Comparison of ENCODE assay signal across 8 cellular contexts in genomic region chr6:53728570-53729194, GRCh38.
DNase-seq lines count a peak whose midpoint lies in the region; ATAC-seq, FAIRE-seq and TF ChIP-seq lines count a peak whose summit lies in the region.
"Had no signal": no experiment of that assay in that cellular context is flagged by ENCODE, and none has a peak within 500 bp of the region (broad histone marks: within the 10 kb centered on the region; RNA-seq: fewer than 3 reads in every experiment).

No MANE protein-coding gene starts in this region.

- peaks cover 52% of the 10 kb centered on the region for H3K4me1 Mint-ChIP-seq in HFFc6 (ENCODE audit: low read depth)
- H3K4me1 Mint-ChIP-seq in activated CD8-positive, alpha-beta T cell treated with anti-CD3 and anti-CD28 coated beads, Interleukin-2, amount 10 ng/mL, durations not matched to agents 7 days and 5 days (ENCODE audit: low read depth) = peaks cover 37% of the 10 kb centered on the region
- peaks cover 0 to 32% (median 4%) of the 10 kb centered on the region in 7 donors for H3K4me1 Mint-ChIP-seq in naive thymus-derived CD4-positive, alpha-beta T cell

- WGBS in stomach, 5 donors = 28 to 34% (median 30%) methylated on average over 9 of the region's 9 CpGs

- no peaks in the 10 kb centered on the region for H3K9me3 ChIP-seq in endothelial cell of umbilical vein (replicated peaks; ENCODE audit: control insufficient read depth, insufficient read depth, low read length)
- H3K9me3 ChIP-seq in naive thymus-derived CD4-positive, alpha-beta T cell (ENCODE audit: control insufficient read depth in 2 of 3, low read length in 3 of 3) = no peaks in the 10 kb centered on the region
- H3K9me3 ChIP-seq in stomach = no peaks in the 10 kb centered on the region

- H3K4me2 ChIP-seq in endothelial cell of umbilical vein (ENCODE audit: insufficient read depth, low read length) = no peak overlapping the region

- H3K9ac ChIP-seq in endothelial cell of umbilical vein (replicated peaks; ENCODE audit: extremely low read depth, insufficient read depth, low read length) = no peak overlapping the region

- BruUV-seq in endothelial cell of umbilical vein (replicated peaks; lab: Mats Ljungman, UMichigan) = no TSS peak

- no peaks in the 10 kb centered on the region for H4K20me1 ChIP-seq in endothelial cell of umbilical vein (replicated peaks; ENCODE audit: control insufficient read depth, extremely low read depth, insufficient read depth, low read length)

- peak; percentile 84 for FAIRE-seq in endothelial cell of umbilical vein (lab: Jason Lieb, UNC)

- H3K27ac Mint-ChIP-seq in HFFc6 = peak overlapping the region; percentile 45; the same call in 1 of the 2 replicates
- H3K27ac Mint-ChIP-seq in activated CD8-positive, alpha-beta T cell treated with anti-CD3 and anti-CD28 coated beads, Interleukin-2, amount 10 ng/mL, durations not matched to agents 7 days and 5 days = no peak overlapping the region
- no peak overlapping the region for H3K27ac Mint-ChIP-seq in naive thymus-derived CD4-positive, alpha-beta T cell

- H3K4me3 ChIP-seq in endothelial cell of umbilical vein (replicated peaks in 1 of 3; ENCODE audit: insufficient read depth in 1 of 3, low read depth in 1 of 3, low read length in 3 of 3) (no peak overlapping the region), stomach (no peak overlapping the region)
- H3K4me3 ChIP-seq in naive thymus-derived CD4-positive, alpha-beta T cell (ENCODE audit: low read length) = no peak overlapping the region

- H3K27ac ChIP-seq in endothelial cell of umbilical vein (ENCODE audit: insufficient read depth, low read depth, low read length) (no peak overlapping the region), stomach (no peak overlapping the region)
- no peak overlapping the region for H3K27ac ChIP-seq in naive thymus-derived CD4-positive, alpha-beta T cell (ENCODE audit: low read depth, low read length)
- H3K27ac ChIP-seq: epithelial cell of prostate had no signal

- POLR2A ChIA-PET in activated CD8-positive, alpha-beta T cell treated with anti-CD3 and anti-CD28 coated beads, Interleukin-2, amount 10 ng/mL, durations not matched to agents 7 days and 5 days (lab: Charles Lee) = no interaction called here
- POLR2A ChIA-PET in endothelial cell of umbilical vein (lab: Charles Lee) = no interaction called here
- POLR2A ChIA-PET in naive thymus-derived CD4-positive, alpha-beta T cell (lab: Charles Lee) = no interaction called here

- peak; percentile 83 for TF ChIP-seq CTCF in GM10266 (IDR thresholded peaks at IDR 0.05; ENCODE audit: control insufficient read depth, insufficient read depth, low read depth, missing control alignments)
- peak; percentile 97 for TF ChIP-seq CTCF in HFFc6 (IDR thresholded peaks at IDR 0.05)
- peak; percentile 66 to 77 for TF ChIP-seq CTCF in endothelial cell of umbilical vein (IDR thresholded peaks at IDR 0.05; ENCODE audit: extremely low read depth in 1 of 2, insufficient read depth in 1 of 2, low read depth in 1 of 2, low read length in 2 of 2)
- peak in 5 of 7 experiments; percentile 72 to 90 (median 85) for TF ChIP-seq CTCF in stomach (IDR thresholded peaks at IDR 0.05)

- ATAC-seq in activated CD8-positive, alpha-beta T cell treated with anti-CD3 and anti-CD28 coated beads, Interleukin-2, amount 10 ng/mL, durations not matched to agents 7 days and 5 days = peak; percentile 57
- ATAC-seq in naive thymus-derived CD4-positive, alpha-beta T cell = peak; percentile 74

- dilution Hi-C loops in endothelial cell of umbilical vein (cut with MboI; ENCODE audit: extremely low pct_ligation_motif_present, low sequenced_read_pairs) = no loop called here

- TF ChIP-seq POLR2A in endothelial cell of umbilical vein (IDR thresholded peaks at IDR 0.05; ENCODE audit: low read depth, low read length) (no peak), stomach (IDR thresholded peaks at IDR 0.05) (no peak)

- H3K27me3 Mint-ChIP-seq in HFFc6 (ENCODE audit: insufficient read depth) = no peaks in the 10 kb centered on the region
- H3K27me3 Mint-ChIP-seq in activated CD8-positive, alpha-beta T cell treated with anti-CD3 and anti-CD28 coated beads, Interleukin-2, amount 10 ng/mL, durations not matched to agents 7 days and 5 days (ENCODE audit: low read depth) = peaks cover 18% of the 10 kb centered on the region
- peaks cover 12 to 22% (median 14%) of the 10 kb centered on the region in 5 donors for H3K27me3 Mint-ChIP-seq in naive thymus-derived CD4-positive, alpha-beta T cell

- H2AFZ ChIP-seq in endothelial cell of umbilical vein (ENCODE audit: low read depth, low read length) = peak overlapping the region; percentile 17

- no peaks in the 10 kb centered on the region for H3K79me2 ChIP-seq in endothelial cell of umbilical vein (ENCODE audit: control insufficient read depth, insufficient read depth, low read length)

- H3K36me3 ChIP-seq in endothelial cell of umbilical vein (ENCODE audit: control insufficient read depth in 2 of 2, extremely low read depth in 1 of 2, insufficient read depth in 2 of 2, low read length in 2 of 2) (no peaks in the 10 kb centered on the region), stomach (no peaks in the 10 kb centered on the region)
- no peaks in the 10 kb centered on the region for H3K36me3 ChIP-seq in naive thymus-derived CD4-positive, alpha-beta T cell (ENCODE audit: control insufficient read depth in 2 of 3, insufficient read depth in 3 of 3, low read length in 3 of 3)

- no peak for TF ChIP-seq EP300 in stomach (IDR thresholded peaks at IDR 0.05)

- peaks cover 2% of the 10 kb centered on the region; the same call in 1 of the 2 replicates for H3K36me3 Mint-ChIP-seq in HFFc6 (ENCODE audit: low read depth)
- peaks cover 5% of the 10 kb centered on the region for H3K36me3 Mint-ChIP-seq in activated CD8-positive, alpha-beta T cell treated with anti-CD3 and anti-CD28 coated beads, Interleukin-2, amount 10 ng/mL, durations not matched to agents 7 days and 5 days (ENCODE audit: low read depth)
- peaks cover 0 to 2% (median 0%) of the 10 kb centered on the region in 5 donors for H3K36me3 Mint-ChIP-seq in naive thymus-derived CD4-positive, alpha-beta T cell

- DNase-seq in GM10266 (ENCODE audit: extremely low spot score) (peak; percentile 37), HFFc6 (peak; percentile 34), NCI-H69 (lab: John Stamatoyannopoulos, UW) (peak; percentile 70), endothelial cell of umbilical vein (ENCODE audit: low read depth, low spot score) (peak; percentile 43), stomach (peak; percentile 61)
- peak; percentile 76 for DNase-seq in activated CD8-positive, alpha-beta T cell treated with anti-CD3 and anti-CD28 coated beads, Interleukin-2, amount 10 ng/mL, durations not matched to agents 7 days and 5 days
- DNase-seq in naive thymus-derived CD4-positive, alpha-beta T cell = peak; percentile 10 to 55 (median 27)

- no peaks in the 10 kb centered on the region for H3K9me1 ChIP-seq in endothelial cell of umbilical vein (replicated peaks; ENCODE audit: control insufficient read depth, extremely low read depth, insufficient read depth, low read length)

- H3K4me3 Mint-ChIP-seq in HFFc6 = peak overlapping the region; percentile 63
- no peak overlapping the region for H3K4me3 Mint-ChIP-seq in activated CD8-positive, alpha-beta T cell treated with anti-CD3 and anti-CD28 coated beads, Interleukin-2, amount 10 ng/mL, durations not matched to agents 7 days and 5 days
- peak overlapping the region in 1 of 10 donors; percentile 52 for H3K4me3 Mint-ChIP-seq in naive thymus-derived CD4-positive, alpha-beta T cell

- intact Hi-C loops in endothelial cell of umbilical vein (cut with micrococcal nuclease) (loop anchor here (1.0 to 5.0 kb wide), 2 partner anchors 76 to 228 kb away; no protein-coding TSS in a partner anchor), stomach (cut with DNase I; ENCODE audit: low total_unique reads) (loop anchor here (10.0 kb wide), 1 partner anchor 74 kb away; no protein-coding TSS in a partner anchor)
- intact Hi-C loops in naive thymus-derived CD4-positive, alpha-beta T cell (cut with micrococcal nuclease) = loop anchor here (1.0 to 5.0 kb wide), 5 partner anchors 9 to 556 kb away; partner anchors contain the start of genes GCLC (in 1 of the 2) and LRRC1 (in 1 of the 2)

- peaks cover under 1% of the 10 kb centered on the region for H3K4me1 ChIP-seq in endothelial cell of umbilical vein (ENCODE audit: control insufficient read depth, extremely low read depth, insufficient read depth, low read length)
- H3K4me1 ChIP-seq in naive thymus-derived CD4-positive, alpha-beta T cell (ENCODE audit: control insufficient read depth in 2 of 2, insufficient read depth in 2 of 2, low read length in 2 of 2) = no peaks in the 10 kb centered on the region
- peaks cover 0 to 35% (median 11%) of the 10 kb centered on the region in 4 donors for H3K4me1 ChIP-seq in stomach

- no peaks in the 10 kb centered on the region for H3K27me3 ChIP-seq in endothelial cell of umbilical vein (ENCODE audit: control insufficient read depth in 2 of 2, insufficient read depth in 2 of 2, low read length in 2 of 2)
- no peaks in the 10 kb centered on the region for H3K27me3 ChIP-seq in naive thymus-derived CD4-positive, alpha-beta T cell (ENCODE audit: control insufficient read depth in 2 of 2, insufficient read depth in 2 of 2, low read length in 2 of 2)
- no peaks in the 10 kb centered on the region for H3K27me3 ChIP-seq in stomach

- CTCF ChIA-PET in activated CD8-positive, alpha-beta T cell treated with anti-CD3 and anti-CD28 coated beads, Interleukin-2, amount 10 ng/mL, durations not matched to agents 7 days and 5 days (lab: Charles Lee) = interaction anchor here (0.6 to 9.7 kb wide), 74 partner anchors 9 to 663 kb away, joined by 3 to 174 read pairs (median 4); partner anchors contain the start of genes FBXO9, GCLC and LRRC1
- CTCF ChIA-PET in endothelial cell of umbilical vein (lab: Charles Lee) = interaction anchor here (0.6 to 9.1 kb wide), 49 partner anchors 8 to 539 kb away, joined by 3 to 291 read pairs (median 6); partner anchors contain the start of gene LRRC1
- CTCF ChIA-PET in naive thymus-derived CD4-positive, alpha-beta T cell (lab: Charles Lee) = interaction anchor here (0.6 to 10.7 kb wide), 14 partner anchors 9 to 681 kb away, joined by 3 to 148 read pairs (median 5); no protein-coding TSS in a partner anchor

- H3K9me3 Mint-ChIP-seq in HFFc6 = no peaks in the 10 kb centered on the region; the same call in 1 of the 2 replicates
- H3K9me3 Mint-ChIP-seq in activated CD8-positive, alpha-beta T cell treated with anti-CD3 and anti-CD28 coated beads, Interleukin-2, amount 10 ng/mL, durations not matched to agents 7 days and 5 days (ENCODE audit: insufficient read depth) = peaks cover 4% of the 10 kb centered on the region
- no peaks in the 10 kb centered on the region for H3K9me3 Mint-ChIP-seq in naive thymus-derived CD4-positive, alpha-beta T cell

TF ChIP-seq in endothelial cell of umbilical vein, 7 proteins besides CTCF, POLR2A, EP300 and RAD21 (continues in another document):
- TF ChIP-seq MYC (IDR thresholded peaks at IDR 0.05; ENCODE audit: low read depth, low read length) (no peak), MAX (IDR thresholded peaks at IDR 0.05; ENCODE audit: insufficient read depth, insufficient read length) (no peak), POLR2AphosphoS5 (IDR thresholded peaks at IDR 0.05; ENCODE audit: insufficient read depth, low read depth, low read length) (no peak)
